28 cellular contexts compared by ENCODE assay signal in genomic region chr11:10492084-10492483, GRCh38. TPM values are rescaled to one million over a fixed set of nuclear protein-coding genes. Genes with fewer than 3 reads are reported as not detected.
DNase-seq lines count a peak whose midpoint lies in the region; ATAC-seq lines count a peak whose summit lies in the region.
"Had no signal": no experiment of that assay in that cellular context is flagged by ENCODE, and none has a peak within 500 bp of the region (broad histone marks: within the 10 kb centered on the region; RNA-seq: fewer than 3 reads in every experiment).

No MANE protein-coding gene starts in this region.

- POLR2A ChIA-PET in naive thymus-derived CD4-positive, alpha-beta T cell (lab: Charles Lee) = no interaction called here

- intact Hi-C loops in naive thymus-derived CD4-positive, alpha-beta T cell (cut with micrococcal nuclease) = loop anchor here in 1 of 2 donors (5.0 kb wide), 1 partner anchor 35 kb away; the partner anchor contains the start of gene AMPD3

- no peaks in the 10 kb centered on the region for H3K36me3 Mint-ChIP-seq in activated T-helper 17 cell treated with anti-CD3 and anti-CD28 coated beads, Interleukin-2, amount 50 U/mL, for 72 hours (ENCODE audit: low read depth)
- H3K36me3 Mint-ChIP-seq in memory B cell = peaks cover 52% of the 10 kb centered on the region
- H3K36me3 Mint-ChIP-seq in naive thymus-derived CD4-positive, alpha-beta T cell = peaks cover 23 to 54% (median 31%) of the 10 kb centered on the region in 5 donors

- H3K27ac Mint-ChIP-seq in activated T-helper 17 cell treated with anti-CD3 and anti-CD28 coated beads, Interleukin-2, amount 50 U/mL, for 72 hours = peak overlapping the region; percentile 44
- peak overlapping the region; percentile 61 for H3K27ac Mint-ChIP-seq in memory B cell
- H3K27ac Mint-ChIP-seq in naive thymus-derived CD4-positive, alpha-beta T cell = peak overlapping the region in 4 of 9 donors; percentile 6 to 72 (median 14)
- H3K27ac Mint-ChIP-seq: activated naive CD4-positive, alpha-beta T cell treated with anti-CD3 and anti-CD28 coated beads for 36 hours; activated T-cell treated with anti-CD3 and anti-CD28 coated beads, Interleukin-2, amount 50 U/mL, for 72 hours; type B pancreatic cell had no signal

- no peaks in the 10 kb centered on the region for H3K9me3 Mint-ChIP-seq in activated T-helper 17 cell treated with anti-CD3 and anti-CD28 coated beads, Interleukin-2, amount 50 U/mL, for 72 hours
- no peaks in the 10 kb centered on the region for H3K9me3 Mint-ChIP-seq in memory B cell
- no peaks in the 10 kb centered on the region for H3K9me3 Mint-ChIP-seq in naive thymus-derived CD4-positive, alpha-beta T cell
- H3K9me3 Mint-ChIP-seq: activated naive CD4-positive, alpha-beta T cell treated with anti-CD3 and anti-CD28 coated beads for 36 hours; activated T-cell treated with anti-CD3 and anti-CD28 coated beads, Interleukin-2, amount 50 U/mL, for 72 hours had no signal

- CTCF ChIA-PET in naive thymus-derived CD4-positive, alpha-beta T cell (lab: Charles Lee) = interaction anchor here (1.1 kb wide), 1 partner anchor 88 kb away, joined by 3 read pairs; no protein-coding TSS in a partner anchor

- H3K36me3 ChIP-seq in naive thymus-derived CD4-positive, alpha-beta T cell (ENCODE audit: control insufficient read depth in 2 of 3, insufficient read depth in 3 of 3, low read length in 3 of 3) = peaks cover 7 to 94% (median 7%) of the 10 kb centered on the region in 3 experiments
- H3K36me3 ChIP-seq: breast epithelium, sigmoid colon had no signal

- peaks cover 29% of the 10 kb centered on the region for H3K4me1 Mint-ChIP-seq in activated T-helper 17 cell treated with anti-CD3 and anti-CD28 coated beads, Interleukin-2, amount 50 U/mL, for 72 hours
- H3K4me1 Mint-ChIP-seq in memory B cell = peaks cover 29% of the 10 kb centered on the region
- H3K4me1 Mint-ChIP-seq in naive thymus-derived CD4-positive, alpha-beta T cell = peaks cover 0 to 20% (median 8%) of the 10 kb centered on the region in 7 donors

- no peak overlapping the region for H3K4me3 ChIP-seq in naive thymus-derived CD4-positive, alpha-beta T cell (ENCODE audit: low read length)
- H3K4me3 ChIP-seq: breast epithelium, sigmoid colon, SK-N-MC had no signal

- H3K27me3 ChIP-seq in naive thymus-derived CD4-positive, alpha-beta T cell (ENCODE audit: control insufficient read depth in 2 of 2, insufficient read depth in 2 of 2, low read length in 2 of 2) = no peaks in the 10 kb centered on the region
- H3K27me3 ChIP-seq: breast epithelium, sigmoid colon had no signal

- H3K4me1 ChIP-seq in naive thymus-derived CD4-positive, alpha-beta T cell (ENCODE audit: control insufficient read depth in 2 of 2, insufficient read depth in 2 of 2, low read length in 2 of 2) = no peaks in the 10 kb centered on the region
- H3K4me1 ChIP-seq: breast epithelium had no signal

- H3K27me3 Mint-ChIP-seq in activated T-helper 17 cell treated with anti-CD3 and anti-CD28 coated beads, Interleukin-2, amount 50 U/mL, for 72 hours = no peaks in the 10 kb centered on the region
- no peaks in the 10 kb centered on the region for H3K27me3 Mint-ChIP-seq in memory B cell
- no peaks in the 10 kb centered on the region for H3K27me3 Mint-ChIP-seq in naive thymus-derived CD4-positive, alpha-beta T cell
- H3K27me3 Mint-ChIP-seq: CD4-positive, CD25-positive, alpha-beta regulatory T cell; type B pancreatic cell had no signal

- H3K4me3 Mint-ChIP-seq in activated T-helper 17 cell treated with anti-CD3 and anti-CD28 coated beads, Interleukin-2, amount 50 U/mL, for 72 hours = no peak overlapping the region
- no peak overlapping the region for H3K4me3 Mint-ChIP-seq in memory B cell
- H3K4me3 Mint-ChIP-seq in naive thymus-derived CD4-positive, alpha-beta T cell = no peak overlapping the region
- H3K4me3 Mint-ChIP-seq: activated naive CD4-positive, alpha-beta T cell treated with anti-CD3 and anti-CD28 coated beads for 36 hours; activated T-cell treated with anti-CD3 and anti-CD28 coated beads, Interleukin-2, amount 50 U/mL, for 72 hours; CD4-positive, CD25-positive, alpha-beta regulatory T cell; type B pancreatic cell had no signal

- H3K27ac ChIP-seq in temporal lobe (ENCODE audit: low read depth, low read length) = peak overlapping the region; percentile 98
- H3K27ac ChIP-seq in naive thymus-derived CD4-positive, alpha-beta T cell (ENCODE audit: low read depth, low read length) = no peak overlapping the region
- H3K27ac ChIP-seq: SK-N-MC had no signal

- no peaks in the 10 kb centered on the region for H3K9me3 ChIP-seq in naive thymus-derived CD4-positive, alpha-beta T cell (ENCODE audit: control insufficient read depth in 2 of 3, low read length in 3 of 3)
- H3K9me3 ChIP-seq: breast epithelium, sigmoid colon had no signal

- peak; percentile 37 for DNase-seq in activated effector memory CD4-positive, alpha-beta T cell treated with anti-CD3 and anti-CD28 coated beads, Interleukin-2, amount 50 U/mL, for 16 hours
- no peak for DNase-seq in activated effector memory CD4-positive, alpha-beta T cell treated with Interleukin-2 at 50 U/mL for 16 hours
- DNase-seq in memory B cell (ENCODE audit: low spot score in 2 of 2) = no peak
- DNase-seq in SHP77 (lab: John Stamatoyannopoulos, UW) = no peak
- no peak for DNase-seq in naive thymus-derived CD4-positive, alpha-beta T cell
- DNase-seq: 8988T; activated CD4-positive, CD25-positive, alpha-beta regulatory T cell; activated naive CD4-positive, alpha-beta T cell treated with anti-CD3 and anti-CD28 coated beads for 36 hours; activated T-cell treated with anti-CD3 and anti-CD28 coated beads, Interleukin-2, amount 50 U/mL, for 72 hours; anterior cingulate cortex; CD4-positive, CD25-positive, alpha-beta regulatory T cell; effector CD8-positive, alpha-beta T cell; Karpas-422; left ventricle myocardium superior; NCI-H1417; NCI-H2081; NCI-H524 treated with DMSO at 0.1 percent for 48 hours; occipital lobe; OCI-M1; sigmoid colon; stimulated activated CD4-positive, alpha-beta T cell treated with anti-CD3 and anti-CD28 coated beads, Interleukin-4, amount 100 ng/mL, for 1 hour; T-helper 1 cell had no signal

- no peak for ATAC-seq in activated T-helper 17 cell treated with anti-CD3 and anti-CD28 coated beads, Interleukin-2, amount 50 U/mL, for 72 hours (replicated peaks)
- ATAC-seq in memory B cell (ENCODE audit: low read depth) = no peak
- no peak for ATAC-seq in HG02678 (IDR thresholded peaks at IDR 0.05; ENCODE audit: unreplicated experiment)
- ATAC-seq in naive thymus-derived CD4-positive, alpha-beta T cell = no peak
- ATAC-seq: activated T-cell treated with anti-CD3 and anti-CD28 coated beads, Interleukin-2, amount 50 U/mL, for 72 hours; left ventricle myocardium superior had no signal

RNA-seq across cellular contexts. Expression of gene AMPD3, which starts 37.0 kb away (rescaled TPM):
- total RNA-seq in activated T-helper 17 cell treated with anti-CD3 and anti-CD28 coated beads, Interleukin-2, amount 50 U/mL, for 72 hours = 100 to 1,000 TPM in 1 of 2 donors, 10 to 100 TPM in 1; 30.6 to 179 TPM
- 0.98 TPM for total RNA-seq in temporal lobe
- 10 to 100 TPM; 23.9 to 35.1 (median 30.4) TPM for total RNA-seq in naive thymus-derived CD4-positive, alpha-beta T cell
- polyA plus RNA-seq in naive thymus-derived CD4-positive, alpha-beta T cell = 10 to 100 TPM; 12.9 to 17.8 TPM

RNA-seq across cellular contexts. Expression of gene RNF141, which starts 48.9 kb away (rescaled TPM):
- 1 to 10 TPM; 7.8 to 8.5 TPM for total RNA-seq in activated T-helper 17 cell treated with anti-CD3 and anti-CD28 coated beads, Interleukin-2, amount 50 U/mL, for 72 hours
- total RNA-seq in temporal lobe = 64.7 TPM
- 10 to 100 TPM; 11.9 to 22.7 (median 17.3) TPM for total RNA-seq in naive thymus-derived CD4-positive, alpha-beta T cell
- polyA plus RNA-seq in naive thymus-derived CD4-positive, alpha-beta T cell = 10 to 100 TPM; 15.5 to 26.6 TPM

Comparison
In these comparisons a context has a peak if more than half of its experiments do, and no peak if none do; other contexts are left out.
1. RNA of gene AMPD3, which starts 37.0 kb away (total RNA-seq): 30.6 to 179 TPM in activated T-helper 17 cell treated with anti-CD3 and anti-CD28 coated beads, Interleukin-2, amount 50 U/mL, for 72 hours and 23.9 to 35.1 TPM in naive thymus-derived CD4-positive, alpha-beta T cell; 0.98 TPM in temporal lobe (single experiment); every median in the first group is over 10 times any median in the second.